In genomic region chr5:166062719-166063118, GRCh38 we compare ENCODE assay signal across 33 cellular contexts.
"Had no signal": no experiment of that assay in that cellular context is flagged by ENCODE, and none has a peak within 500 bp of the region (broad histone marks: within the 10 kb centered on the region; RNA-seq: fewer than 3 reads in every experiment).

No MANE protein-coding gene starts in this region.

- H3K27me3 ChIP-seq: Peyer's patch, SJSA1 had no signal

- H3K27ac ChIP-seq: KMS-11, Peyer's patch, SJSA1, WERI-Rb-1 had no signal

- H3K36me3 ChIP-seq: Peyer's patch, SJSA1, WERI-Rb-1 had no signal

- H3K4me1 ChIP-seq: Peyer's patch, SJSA1 had no signal

- H3K4me2 ChIP-seq: KMS-11, SK-N-SH had no signal

- H3K4me3 ChIP-seq: Peyer's patch, SJSA1 had no signal

- DNase-seq: activated CD4-positive, alpha-beta memory T cell treated with anti-CD3 and anti-CD28 coated beads, Interleukin-2, amount 10 ng/mL, durations not matched to agents 7 days and 5 days; activated CD4-positive, alpha-beta T cell treated with anti-CD3 and anti-CD28 coated beads for 1 hour; activated CD4-positive, alpha-beta T cell treated with anti-CD3 and anti-CD28 coated beads for 48 hours; activated CD4-positive, CD25-positive, alpha-beta regulatory T cell; activated CD8-positive, alpha-beta memory T cell treated with anti-CD3 and anti-CD28 coated beads for 24 hours; activated CD8-positive, alpha-beta memory T cell treated with anti-CD3 and anti-CD28 coated beads, Interleukin-2, amount 10 ng/mL, durations not matched to agents 7 days and 5 days; activated CD8-positive, alpha-beta memory T cell treated with anti-CD3 and anti-CD28 coated beads, Interleukin-2, amount 50 U/mL, for 48 hours; activated effector memory CD4-positive, alpha-beta T cell treated with Interleukin-2 at 50 U/mL for 16 hours; activated naive CD4-positive, alpha-beta T cell treated with anti-CD3 and anti-CD28 coated beads, Interleukin-2, amount 10 ng/mL, durations not matched to agents 7 days and 5 days; activated naive CD8-positive, alpha-beta T cell treated with anti-CD3 and anti-CD28 coated beads, Interleukin-2, amount 50 U/mL, for 24 hours; activated T-cell treated with anti-CD3 and anti-CD28 coated beads, Interleukin-2, amount 50 U/mL, for 48 hours; anterior cingulate cortex; caudate nucleus; cerebellar nuclear complex; NCI-H1092 treated with DMSO at 0.1 percent for 48 hours; NCI-H1417; NCI-H1930; NCI-H2081 treated with DMSO at 0.1 percent for 48 hours; NCI-H226; NCI-H446 treated with DMSO at 0.1 percent for 48 hours; NCI-H524; NK-92 treated with Interleukin-12 subunit alpha and Interleukin-12 subunit beta, amount 100 ng/mL, for 24 hours; PC-3; RPMI8226; SHP77 treated with DMSO at 0.1 percent for 48 hours; SK-N-SH; T-cell; T-helper 17 cell; T-helper 9 cell; WERI-Rb-1 had no signal

- H3K9ac ChIP-seq: KMS-11, SK-N-SH had no signal

- H3K9me3 ChIP-seq: Peyer's patch, SK-N-SH had no signal

- ATAC-seq: activated CD8-positive, alpha-beta memory T cell treated with anti-CD3 and anti-CD28 coated beads, Interleukin-2, amount 10 ng/mL, durations not matched to agents 7 days and 5 days; activated naive CD8-positive, alpha-beta T cell treated with anti-CD3 and anti-CD28 coated beads, Interleukin-2, amount 50 U/mL, for 24 hours; PC-3; T-cell; T-helper 17 cell had no signal
